In the genomic region with DNA sequence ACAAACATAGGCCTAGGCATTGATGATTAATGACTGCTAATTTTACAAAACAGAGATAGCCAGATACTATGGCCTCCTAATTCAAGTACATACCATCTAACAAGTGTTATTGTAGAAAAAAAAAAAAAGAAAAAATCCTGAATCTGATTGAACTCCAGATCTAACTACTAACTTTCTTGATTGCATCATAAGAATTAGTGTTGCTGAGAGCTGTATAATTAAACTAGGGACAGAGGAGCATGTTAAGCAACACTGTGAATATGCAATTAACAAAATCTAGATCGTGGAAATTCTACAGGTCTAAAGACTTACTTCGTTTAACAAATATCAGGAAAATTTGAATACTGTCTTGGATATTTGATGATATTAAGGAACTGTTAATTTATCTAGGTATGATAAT, we compare ENCODE assay signal across 28 cellular contexts.
"Had no signal": no experiment of that assay in that cellular context is flagged by ENCODE, and none has a peak within 500 bp of the region (broad histone marks: within the 10 kb centered on the region; RNA-seq: fewer than 3 reads in every experiment).

No MANE protein-coding gene starts in this region.

- DNase-seq: activated CD4-positive, alpha-beta T cell treated with anti-CD3 and anti-CD28 coated beads, Interleukin-2, amount 10 ng/mL, durations not matched to agents 24 days and 14 days; activated CD4-positive, alpha-beta T cell treated with anti-CD3 and anti-CD28 coated beads, Interleukin-2, amount 50 U/mL, for 48 hours; activated CD8-positive, alpha-beta T cell treated with anti-CD3 and anti-CD28 coated beads, Interleukin-2, amount 10 ng/mL, durations not matched to agents 7 days and 5 days; activated gamma-delta T cell; activated naive CD4-positive, alpha-beta T cell treated with Interleukin-2 at 50 U/mL for 16 hours; activated naive CD8-positive, alpha-beta T cell treated with anti-CD3 and anti-CD28 coated beads, Interleukin-2, amount 10 ng/mL, durations not matched to agents 7 days and 5 days; activated T-cell treated with anti-CD3 and anti-CD28 coated beads, Interleukin-2, amount 50 U/mL, for 24 hours; body of pancreas; Kasumi-1; MG63; NCI-H1092 treated with DMSO at 0.1 percent for 48 hours; NCI-H1417; NCI-H146; NCI-H187; NCI-H2029 treated with DMSO at 0.1 percent for 48 hours; NCI-H2107; NCI-H2171; NCI-H510A; NCI-H526; NCI-H748 treated with DMSO at 0.1 percent for 48 hours; NK-92 treated with Interleukin-12 subunit alpha and Interleukin-12 subunit beta, amount 100 ng/mL, for 24 hours; SHP77; SJCRH30 had no signal

- H3K27ac ChIP-seq: body of pancreas, breast epithelium, SJCRH30, SK-N-MC had no signal

- H3K27me3 ChIP-seq: body of pancreas, breast epithelium, MG63, SJCRH30 had no signal

- H3K4me3 ChIP-seq: body of pancreas, breast epithelium, MG63, SJCRH30, SK-N-MC had no signal

- H3K9me3 ChIP-seq: body of pancreas, breast epithelium, MG63, SJCRH30 had no signal

- FAIRE-seq: astrocyte, TTC549 had no signal

- H3K36me3 ChIP-seq: breast epithelium, MG63, SJCRH30 had no signal

- H3K4me1 ChIP-seq: body of pancreas, breast epithelium, SJCRH30 had no signal

- ATAC-seq: activated CD8-positive, alpha-beta T cell treated with anti-CD3 and anti-CD28 coated beads, Interleukin-2, amount 10 ng/mL, durations not matched to agents 7 days and 5 days; body of pancreas; Panc1 had no signal
